22 cellular contexts compared by ENCODE assay signal in the genomic region with DNA sequence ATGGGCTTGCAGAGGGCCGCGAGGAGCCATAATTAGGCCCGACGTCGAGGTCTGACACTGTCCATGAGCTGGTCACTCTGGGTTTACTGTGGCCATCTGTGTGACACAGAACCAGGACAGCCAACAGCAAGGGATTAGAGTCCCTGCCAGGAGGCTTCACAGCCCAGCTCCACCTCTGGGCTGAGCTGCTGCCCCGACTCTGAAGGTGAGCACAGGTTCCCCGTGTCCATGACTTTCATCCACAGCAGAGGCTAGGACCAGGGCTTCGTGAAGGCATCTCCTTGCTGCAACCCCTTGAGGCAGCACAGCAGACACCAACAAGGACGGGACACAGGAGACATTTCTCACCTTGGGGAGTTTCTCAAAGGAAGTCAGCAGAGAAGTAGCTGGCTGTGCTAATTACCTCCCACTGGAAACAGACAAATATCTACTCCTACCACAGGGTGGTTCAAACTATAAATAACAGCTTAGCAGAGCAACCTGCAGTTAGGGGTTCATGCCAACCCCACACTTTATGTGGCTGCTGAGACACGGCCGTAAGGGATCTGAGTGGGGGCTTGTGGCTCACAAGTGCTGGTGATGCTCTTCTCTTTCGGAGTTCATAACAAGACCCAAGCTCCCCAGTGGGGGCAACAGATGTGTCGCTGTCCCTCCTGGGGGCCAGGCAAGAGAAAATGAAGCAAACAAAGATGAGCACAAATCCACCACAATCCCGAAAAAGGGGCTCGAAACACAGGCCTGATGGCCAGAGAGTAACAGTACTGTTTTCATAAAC. TPM values are rescaled to one million over a fixed set of nuclear protein-coding genes. Genes with fewer than 3 reads are reported as not detected.
DNase-seq lines count a peak whose midpoint lies in the region; ATAC-seq, FAIRE-seq and TF ChIP-seq lines count a peak whose summit lies in the region.
"Had no signal": no experiment of that assay in that cellular context is flagged by ENCODE, and none has a peak within 500 bp of the region (broad histone marks: within the 10 kb centered on the region; RNA-seq: fewer than 3 reads in every experiment).

No MANE protein-coding gene starts in this region.

- CTCF ChIA-PET in OCI-LY7 (lab: Charles Lee; ENCODE audit: unreplicated experiment) = no interaction called here

- H4K20me1 ChIP-seq in BLaER1 treated with 17β-estradiol and CSF1 and Interleukin-3, amounts not matched to agents 10 nM and 100 nM = peaks cover 0 to 4% (median 0%) of the 10 kb centered on the region in 11 experiments; a peak in 1 of 22 replicates
- no peaks in the 10 kb centered on the region for H4K20me1 ChIP-seq in OCI-LY7 (ENCODE audit: insufficient read depth, low read length)

- BruUV-seq in OCI-LY7 (replicated peaks; lab: Mats Ljungman, UMichigan) = no TSS peak

- 91 to 92% methylated on average over 15 of the region's 15 CpGs for WGBS in endodermal cell (ENCODE audit: insufficient coverage in 1 of 2, insufficient read length in 1 of 2), 2 experiments
- WGBS in spleen, 5 donors = 76 to 91% (median 86%) methylated on average over 13 to 15 of the region's 15 CpGs

- H3K27me3 ChIP-seq in BLaER1 treated with 17β-estradiol and CSF1 and Interleukin-3, amounts not matched to agents 10 nM and 100 nM = no peaks in the 10 kb centered on the region
- H3K27me3 ChIP-seq in endodermal cell (ENCODE audit: control insufficient read depth, insufficient read depth, low read length, poor library complexity, severe bottlenecking) (no peaks in the 10 kb centered on the region), spleen (replicated peaks in 1 of 7) (no peaks in the 10 kb centered on the region)
- H3K27me3 ChIP-seq: SJSA1 had no signal

- H3K4me1 Mint-ChIP-seq in endodermal cell = peaks cover 8% of the 10 kb centered on the region
- H3K4me1 Mint-ChIP-seq: B cell had no signal

- intact Hi-C loops in OCI-LY7 (cut with micrococcal nuclease; ENCODE audit: unreplicated experiment) (no loop called here), spleen (cut with DNase I; ENCODE audit: low total_unique reads) (no loop called here)

- no peak for FAIRE-seq in GM19239 (lab: Jason Lieb, UNC)
- FAIRE-seq: A549, GM12878, HTR-8/SVneo had no signal

- H3K9me3 ChIP-seq in BLaER1 treated with 17β-estradiol and CSF1 and Interleukin-3, amounts not matched to agents 10 nM and 100 nM (replicated peaks in 1 of 11) = no peaks in the 10 kb centered on the region
- no peaks in the 10 kb centered on the region for H3K9me3 ChIP-seq in OCI-LY7 (ENCODE audit: low read length)
- H3K9me3 ChIP-seq in endodermal cell (ENCODE audit: control insufficient read depth, low read length) = no peaks in the 10 kb centered on the region
- H3K9me3 ChIP-seq in spleen = no peaks in the 10 kb centered on the region
- H3K9me3 ChIP-seq: A549, SJSA1 had no signal

- POLR2A ChIA-PET in OCI-LY7 (lab: Charles Lee) = interaction anchor here (0.5 kb wide), 1 partner anchor 92 kb away, joined by 3 read pairs; no protein-coding TSS in a partner anchor

- no peak overlapping the region for H2AFZ ChIP-seq in OCI-LY7 (ENCODE audit: low read length)

- TF ChIP-seq CTCF in OCI-LY7 (conservative IDR thresholded peaks at IDR 0.05; ENCODE audit: low read length) (no peak), endodermal cell (conservative IDR thresholded peaks at IDR 0.05) (no peak), spleen (IDR thresholded peaks at IDR 0.05 in 8 of 11, conservative IDR thresholded peaks at IDR 0.05 in 3 of 11) (no peak)

- H3K4me1 ChIP-seq in BLaER1 treated with 17β-estradiol and CSF1 and Interleukin-3, amounts not matched to agents 10 nM and 100 nM = peaks cover 30 to 69% (median 56%) of the 10 kb centered on the region in 10 experiments
- H3K4me1 ChIP-seq in OCI-LY7 (ENCODE audit: insufficient read depth, low read length, poor library complexity, severe bottlenecking) (peaks cover 49% of the 10 kb centered on the region), endodermal cell (ENCODE audit: control insufficient read depth, insufficient read depth, low read length) (no peaks in the 10 kb centered on the region), spleen (peaks cover 6 to 34% (median 19%) of the 10 kb centered on the region in 6 donors)
- H3K4me1 ChIP-seq: A549 had no signal

- H3K9ac ChIP-seq in BLaER1 treated with 17β-estradiol and CSF1 and Interleukin-3, amounts not matched to agents 10 nM and 100 nM = no peak overlapping the region
- no peak overlapping the region for H3K9ac ChIP-seq in endodermal cell (ENCODE audit: extremely low read depth, low read length, poor library complexity, severe bottlenecking)
- H3K9ac ChIP-seq: KMS-11 had no signal

- peaks cover 0 to 16% (median under 1%) of the 10 kb centered on the region in 11 experiments; a peak in 10 of 22 replicates for H3K36me3 ChIP-seq in BLaER1 treated with 17β-estradiol and CSF1 and Interleukin-3, amounts not matched to agents 10 nM and 100 nM
- H3K36me3 ChIP-seq in OCI-LY7 (ENCODE audit: insufficient read depth, low read length) (no peaks in the 10 kb centered on the region), endodermal cell (ENCODE audit: control insufficient read depth, insufficient read depth, low read length) (peaks cover 5% of the 10 kb centered on the region), spleen (peaks cover 0 to 94% (median 18%) of the 10 kb centered on the region in 6 donors)

- no peaks in the 10 kb centered on the region for H3K79me2 ChIP-seq in OCI-LY7 (ENCODE audit: insufficient read depth, low read depth, low read length)

- no peak for ATAC-seq in GM21515 (IDR thresholded peaks at IDR 0.05; ENCODE audit: unreplicated experiment)
- ATAC-seq: A549, GM12878, HCT116, Right ventricle myocardium inferior had no signal

- peak overlapping the region in 6 of 11 experiments; percentile 52 to 75 (median 64); a peak in 12 of 22 replicates for H3K4me2 ChIP-seq in BLaER1 treated with 17β-estradiol and CSF1 and Interleukin-3, amounts not matched to agents 10 nM and 100 nM
- peak overlapping the region; percentile 37 for H3K4me2 ChIP-seq in OCI-LY7 (ENCODE audit: low read length)
- H3K4me2 ChIP-seq: A549, KMS-11 had no signal

- no peak overlapping the region for H3K27ac Mint-ChIP-seq in endodermal cell
- H3K27ac Mint-ChIP-seq: B cell; CD4-positive, CD25-positive, alpha-beta regulatory T cell had no signal

- DNase-seq in OCI-LY7 (ENCODE audit: low spot score) = peak; percentile 11
- peak; percentile 49 for DNase-seq in endodermal cell
- peak; percentile 56 for DNase-seq in spleen
- DNase-seq in GM19239 (ENCODE audit: insufficient read length, low spot score) = no peak
- DNase-seq in NCI-H774 (lab: John Stamatoyannopoulos, UW) = no peak
- DNase-seq: CD4-positive, CD25-positive, alpha-beta regulatory T cell; GOT3; NCI-H1105; NCI-H146; NCI-H2029; NCI-H345; NCI-H524 treated with DMSO at 0.1 percent for 48 hours had no signal

- no peak overlapping the region for H3K4me3 ChIP-seq in BLaER1 treated with 17β-estradiol and CSF1 and Interleukin-3, amounts not matched to agents 10 nM and 100 nM
- H3K4me3 ChIP-seq in OCI-LY7 (ENCODE audit: low read depth, low read length, poor library complexity, severe bottlenecking) (no peak overlapping the region), endodermal cell (ENCODE audit: low read length) (no peak overlapping the region), spleen (no peak overlapping the region)
- H3K4me3 ChIP-seq: A549, GM12878, SJSA1 had no signal

- H3K9me2 ChIP-seq in OCI-LY7 (ENCODE audit: insufficient read depth, low read length) = no peaks in the 10 kb centered on the region

- no peaks in the 10 kb centered on the region for H3K9me3 Mint-ChIP-seq in endodermal cell
- H3K9me3 Mint-ChIP-seq: CD4-positive, CD25-positive, alpha-beta regulatory T cell had no signal

- no peak for TF ChIP-seq POLR2A in spleen (IDR thresholded peaks at IDR 0.05)

- no peak overlapping the region for H3K27ac ChIP-seq in BLaER1 treated with 17β-estradiol and CSF1 and Interleukin-3, amounts not matched to agents 10 nM and 100 nM
- no peak overlapping the region for H3K27ac ChIP-seq in OCI-LY7 (ENCODE audit: low read depth, low read length, poor library complexity, severe bottlenecking)
- no peak overlapping the region for H3K27ac ChIP-seq in endodermal cell (ENCODE audit: low read depth, low read length)
- H3K27ac ChIP-seq in spleen = no peak overlapping the region
- H3K27ac ChIP-seq: A549, KMS-11, SJSA1 had no signal

- H3K4me3 Mint-ChIP-seq in endodermal cell = no peak overlapping the region
- H3K4me3 Mint-ChIP-seq: B cell; CD4-positive, CD25-positive, alpha-beta regulatory T cell had no signal

- no peaks in the 10 kb centered on the region for H3K27me3 Mint-ChIP-seq in endodermal cell (ENCODE audit: insufficient read depth)
- H3K27me3 Mint-ChIP-seq: B cell; CD4-positive, CD25-positive, alpha-beta regulatory T cell had no signal

- peaks cover 23% of the 10 kb centered on the region for H3K36me3 Mint-ChIP-seq in endodermal cell (ENCODE audit: low read depth)

RNA-seq across cellular contexts. Expression of a gene that starts 29.2 kb away (rescaled TPM):
- total RNA-seq in OCI-LY7 (2014; rRNA removed; shearing (Covaris generic)) = 16.6 and 22.5 TPM in 2 replicates
- total RNA-seq in OCI-LY7 (2022) = 18.0 and 23.2 TPM in 2 replicates
- 10 to 100 TPM; 42.5 to 55.6 TPM for total RNA-seq in endodermal cell
- polyA plus RNA-seq in endodermal cell (2013, experiment 1 of 2) = 42.1 TPM
- polyA plus RNA-seq in endodermal cell (2013, experiment 2 of 2) = 40.3 TPM
- 10 to 100 TPM; 31.8 to 71.1 (median 47.8) TPM for total RNA-seq in spleen
- 10 to 100 TPM; 21.8 to 51.8 (median 24.2) TPM for polyA plus RNA-seq in spleen

RNA-seq across cellular contexts. Expression of a gene that starts 29.6 kb away (rescaled TPM):
- 83.6 and 130 TPM in 2 replicates for total RNA-seq in OCI-LY7 (2014; rRNA removed; shearing (Covaris generic))
- total RNA-seq in OCI-LY7 (2022) (83.3 and 86.0 TPM in 2 replicates), endodermal cell (10 to 100 TPM; 39.2 to 42.6 TPM), spleen (10 to 100 TPM in 6 of 7 donors, 1 to 10 TPM in 1; 9.5 to 20.4 (median 16.7) TPM)
- 22.5 TPM for polyA plus RNA-seq in endodermal cell (2013, experiment 1 of 2)
- 24.3 TPM for polyA plus RNA-seq in endodermal cell (2013, experiment 2 of 2)
- 10 to 100 TPM in 2 of 3 donors, 1 to 10 TPM in 1; 5.9 to 17.6 (median 11.8) TPM for polyA plus RNA-seq in spleen

Comparison
In these comparisons a context has a peak if more than half of its experiments do, and no peak if none do; other contexts are left out.
1. DNase-seq: peak in OCI-LY7 (single experiment), endodermal cell (single experiment) and spleen (single experiment); none in GM19239 (single experiment) and NCI-H774 (single experiment).